In the genomic region with DNA sequence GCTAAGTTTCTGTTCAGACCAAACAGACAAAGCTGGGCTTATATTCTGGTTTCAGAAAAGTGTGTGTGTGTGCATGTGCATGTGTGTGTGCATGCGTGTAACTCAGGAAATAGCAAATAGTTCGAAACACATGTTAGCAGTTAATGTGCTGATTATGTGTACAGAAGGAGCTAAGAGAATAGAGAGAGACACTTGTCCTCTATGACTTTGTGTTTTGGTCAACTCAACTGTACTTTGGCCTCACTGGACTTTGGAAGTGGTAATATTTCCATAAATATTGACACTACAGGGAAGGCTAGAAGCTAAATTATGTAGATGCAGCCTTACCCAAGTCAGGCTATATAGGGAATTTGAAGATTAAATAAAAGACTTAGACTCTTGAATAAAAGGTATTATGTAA, we compare ENCODE assay signal across 27 cellular contexts.
"Had no signal": no experiment of that assay in that cellular context is flagged by ENCODE, and none has a peak within 500 bp of the region (broad histone marks: within the 10 kb centered on the region; RNA-seq: fewer than 3 reads in every experiment).

No MANE protein-coding gene starts in this region.

- H3K27me3 ChIP-seq: gastroesophageal sphincter, heart left ventricle, neural progenitor cell, right atrium auricular region, sigmoid colon, spleen, testis, tibial artery had no signal

- H3K9me3 Mint-ChIP-seq: dendritic cell treated with granulocyte-macrophage colony-stimulating factor and Interleukin-4, amounts not matched to agents 40 ng/mL and 50 ng/mL, for 4 days; endodermal cell; immature natural killer cell; nephron; neural progenitor cell; stimulated activated memory B cell treated with anti-CD40 and anti-IgM and Interleukin-4, amounts not matched to agents 10 μg/mL and 1 μg/mL and 100 μg/mL, for 72 hours; type B pancreatic cell had no signal

- FAIRE-seq: keratinocyte had no signal

- H3K9me3 ChIP-seq: gastroesophageal sphincter, heart left ventricle, prostate gland, right atrium auricular region, sigmoid colon, spleen, testis, tibial artery had no signal

- DNase-seq: effector CD8-positive, alpha-beta T cell; endodermal cell; foreskin fibroblast; heart left ventricle; hypothalamus; immature natural killer cell; mesenchymal stem cell; midbrain; naive thymus-derived CD4-positive, alpha-beta T cell; sigmoid colon; spleen; stimulated activated CD4-positive, alpha-beta T cell treated with anti-CD3 and anti-CD28 coated beads, Interleukin-4, amount 100 ng/mL, for 4 hours; stimulated activated naive CD8-positive, alpha-beta T cell treated with anti-CD3 and anti-CD28 coated beads, Interleukin-15, Interleukin-2, amounts not matched to agents 100 U/mL and 50 U/mL, for 24 hours; substantia nigra; testis; tibial artery had no signal

- ATAC-seq: esophagus mucosa; gastroesophageal sphincter; heart left ventricle; naive thymus-derived CD4-positive, alpha-beta T cell; stimulated activated memory B cell treated with anti-CD40 and anti-IgM and Interleukin-4, amounts not matched to agents 10 μg/mL and 1 μg/mL and 100 μg/mL, for 72 hours; stimulated activated naive CD8-positive, alpha-beta T cell treated with anti-CD3 and anti-CD28 coated beads, Interleukin-15, Interleukin-2, amounts not matched to agents 100 U/mL and 50 U/mL, for 24 hours had no signal

- H3K36me3 ChIP-seq: gastroesophageal sphincter, heart left ventricle, neural progenitor cell, prostate gland, right atrium auricular region, sigmoid colon, spleen, tibial artery had no signal

- H3K27ac Mint-ChIP-seq: dendritic cell treated with granulocyte-macrophage colony-stimulating factor and Interleukin-4, amounts not matched to agents 40 ng/mL and 50 ng/mL, for 4 days; endodermal cell; immature natural killer cell; nephron; neural progenitor cell; stimulated activated memory B cell treated with anti-CD40 and anti-IgM and Interleukin-4, amounts not matched to agents 10 μg/mL and 1 μg/mL and 100 μg/mL, for 72 hours; type B pancreatic cell had no signal

- H3K36me3 Mint-ChIP-seq: immature natural killer cell; naive thymus-derived CD4-positive, alpha-beta T cell; stimulated activated memory B cell treated with anti-CD40 and anti-IgM and Interleukin-4, amounts not matched to agents 10 μg/mL and 1 μg/mL and 100 μg/mL, for 72 hours; type B pancreatic cell had no signal

- H3K4me3 ChIP-seq: gastroesophageal sphincter, heart left ventricle, neural progenitor cell, prostate gland, right atrium auricular region, sigmoid colon, spleen, testis, tibial artery had no signal

- H3K4me3 Mint-ChIP-seq: dendritic cell treated with granulocyte-macrophage colony-stimulating factor and Interleukin-4, amounts not matched to agents 40 ng/mL and 50 ng/mL, for 4 days; endodermal cell; immature natural killer cell; naive thymus-derived CD4-positive, alpha-beta T cell; nephron; neural progenitor cell; stimulated activated memory B cell treated with anti-CD40 and anti-IgM and Interleukin-4, amounts not matched to agents 10 μg/mL and 1 μg/mL and 100 μg/mL, for 72 hours; type B pancreatic cell had no signal

- H3K4me1 ChIP-seq: gastroesophageal sphincter, heart left ventricle, prostate gland, right atrium auricular region, sigmoid colon, spleen, testis, tibial artery had no signal

- H3K4me1 Mint-ChIP-seq: immature natural killer cell; naive thymus-derived CD4-positive, alpha-beta T cell; stimulated activated memory B cell treated with anti-CD40 and anti-IgM and Interleukin-4, amounts not matched to agents 10 μg/mL and 1 μg/mL and 100 μg/mL, for 72 hours had no signal

- H3K27me3 Mint-ChIP-seq: dendritic cell treated with granulocyte-macrophage colony-stimulating factor and Interleukin-4, amounts not matched to agents 40 ng/mL and 50 ng/mL, for 4 days; stimulated activated memory B cell treated with anti-CD40 and anti-IgM and Interleukin-4, amounts not matched to agents 10 μg/mL and 1 μg/mL and 100 μg/mL, for 72 hours; type B pancreatic cell had no signal

- H3K27ac ChIP-seq: epithelial cell of prostate, gastroesophageal sphincter, heart left ventricle, neural progenitor cell, prostate gland, right atrium auricular region, sigmoid colon, spleen, testis, tibial artery had no signal
